ENCODE assay signal across 21 cellular contexts in the genomic region with DNA sequence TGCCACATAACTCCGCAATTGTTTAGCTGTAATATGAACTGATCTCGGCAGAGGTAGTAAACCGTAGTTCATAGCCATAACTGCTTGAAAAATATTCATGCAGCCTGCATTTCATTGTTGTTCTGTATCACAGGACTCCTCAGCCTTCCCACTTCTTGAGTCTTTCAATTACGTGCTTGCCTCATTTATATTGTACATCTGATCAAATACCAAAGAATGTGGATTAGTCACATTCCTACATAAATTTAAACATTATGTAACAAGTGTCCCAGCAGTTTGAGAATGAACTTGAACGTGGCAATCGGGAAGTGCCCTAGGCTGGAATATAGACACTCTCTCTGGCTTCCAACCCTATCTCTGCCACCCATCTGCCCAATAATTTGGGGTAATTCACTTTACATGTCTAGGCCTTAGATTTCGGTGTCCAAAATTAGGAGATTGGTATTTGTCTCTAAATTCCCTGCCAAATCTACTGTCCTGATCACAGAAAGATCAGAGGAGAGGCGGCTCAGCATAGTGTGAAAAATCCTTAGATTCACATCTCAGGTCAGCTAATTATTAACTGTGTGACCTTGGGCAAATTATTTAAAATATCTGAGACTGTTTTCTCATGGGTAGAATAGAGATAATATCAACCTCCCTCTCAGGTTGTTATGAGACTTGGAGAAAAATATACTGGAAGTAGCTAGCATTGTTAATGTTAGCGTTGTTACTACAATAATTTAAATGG.
DNase-seq lines count a peak whose midpoint lies in the region; ATAC-seq and TF ChIP-seq lines count a peak whose summit lies in the region.
"Had no signal": no experiment of that assay in that cellular context is flagged by ENCODE, and none has a peak within 500 bp of the region (broad histone marks: within the 10 kb centered on the region; RNA-seq: fewer than 3 reads in every experiment).

No MANE protein-coding gene starts in this region.

- peak overlapping the region; percentile 60 for H3K27ac ChIP-seq in RWPE2 (ENCODE audit: poor library complexity, severe bottlenecking)
- no peak overlapping the region for H3K27ac ChIP-seq in parathyroid adenoma
- H3K27ac ChIP-seq in sigmoid colon: no peak overlapping the region
- H3K27ac ChIP-seq: brain microvascular endothelial cell, left lung, SJSA1, thoracic aorta had no signal

- H3K79me2 ChIP-seq in parathyroid adenoma: no peaks in the 10 kb centered on the region

- TF ChIP-seq CTCF in RWPE2 (IDR thresholded peaks at IDR 0.05; ENCODE audit: poor library complexity, severe bottlenecking) (no peak), fibroblast of mammary gland (conservative IDR thresholded peaks at IDR 0.05; ENCODE audit: control insufficient read depth, insufficient read depth, low read depth, low read length) (no peak), parathyroid adenoma (IDR thresholded peaks at IDR 0.05) (no peak), sigmoid colon (IDR thresholded peaks at IDR 0.05) (no peak)

- H2AFZ ChIP-seq in parathyroid adenoma: no peak overlapping the region

- DNase-seq in GM04504 (ENCODE audit: low read depth) (peak; percentile 18), RWPE2 (ENCODE audit: low spot score) (no peak), fibroblast of mammary gland (ENCODE audit: low read depth) (peak; percentile 54), NCI-H526 (lab: John Stamatoyannopoulos, UW) (no peak), sigmoid colon (no peak)
- no peak for DNase-seq in activated CD4-positive, alpha-beta T cell treated with anti-CD3 and anti-CD28 coated beads, Interleukin-2, amount 50 U/mL, for 1 hour
- DNase-seq: activated CD4-positive, alpha-beta T cell treated with anti-CD3 and anti-CD28 coated beads, Interleukin-2, amount 10 ng/mL, durations not matched to agents 7 days and 5 days; activated naive CD4-positive, alpha-beta T cell treated with Interleukin-2 at 50 U/mL for 16 hours; brain microvascular endothelial cell; dermis blood vessel endothelial cell; hippocampal formation; left lung; NCI-H2029 treated with DMSO at 0.1 percent for 48 hours; NCI-H510A; occipital lobe; small intestine had no signal

- H3K9ac ChIP-seq in parathyroid adenoma: no peak overlapping the region

- WGBS in sigmoid colon, 2 donors: 93% methylated on average over 9 of the region's 9 CpGs

- intact Hi-C loops in sigmoid colon (cut with DNase I): no loop called here

- H3K27me3 ChIP-seq in RWPE2 (ENCODE audit: insufficient read depth, poor library complexity, severe bottlenecking) (no peaks in the 10 kb centered on the region), parathyroid adenoma (ENCODE audit: control insufficient read depth, insufficient read depth, low read length) (no peaks in the 10 kb centered on the region), sigmoid colon (no peaks in the 10 kb centered on the region)
- H3K27me3 ChIP-seq: brain microvascular endothelial cell, left lung, SJSA1 had no signal

- no peaks in the 10 kb centered on the region for H3K36me3 ChIP-seq in RWPE2 (ENCODE audit: low read depth)
- no peaks in the 10 kb centered on the region for H3K36me3 ChIP-seq in parathyroid adenoma (ENCODE audit: control insufficient read depth, insufficient read depth, low read length)
- no peaks in the 10 kb centered on the region for H3K36me3 ChIP-seq in sigmoid colon
- H3K36me3 ChIP-seq: brain microvascular endothelial cell, left lung, SJSA1, thoracic aorta had no signal

- no peak for TF ChIP-seq EP300 in sigmoid colon (IDR thresholded peaks at IDR 0.05)

- H3K9me3 ChIP-seq in RWPE2 (ENCODE audit: severe bottlenecking): no peaks in the 10 kb centered on the region
- no peaks in the 10 kb centered on the region for H3K9me3 ChIP-seq in parathyroid adenoma (ENCODE audit: control insufficient read depth, low read length)
- no peaks in the 10 kb centered on the region for H3K9me3 ChIP-seq in sigmoid colon
- H3K9me3 ChIP-seq: left lung, SJSA1, thoracic aorta had no signal

- H3K4me3 ChIP-seq in RWPE2 (ENCODE audit: severe bottlenecking) (no peak overlapping the region), fibroblast of mammary gland (ENCODE audit: control insufficient read depth, low read depth, low read length) (no peak overlapping the region), parathyroid adenoma (ENCODE audit: low read depth, low read length) (peak overlapping the region; percentile 28), sigmoid colon (no peak overlapping the region)
- H3K4me3 ChIP-seq: left lung, SJSA1, thoracic aorta had no signal

- no peak for TF ChIP-seq POLR2A in sigmoid colon (IDR thresholded peaks at IDR 0.05)

- ATAC-seq in RWPE2 (ENCODE audit: low read depth): peak; percentile 98
- ATAC-seq in HG03457 (IDR thresholded peaks at IDR 0.05; ENCODE audit: unreplicated experiment): no peak
- ATAC-seq: HepG2, left lung had no signal

- H3K4me2 ChIP-seq in parathyroid adenoma (ENCODE audit: low read length): peak overlapping the region; percentile 76

- H3K4me1 ChIP-seq in RWPE2 (ENCODE audit: insufficient read depth, poor library complexity, severe bottlenecking) (peaks cover 18% of the 10 kb centered on the region), parathyroid adenoma (no peaks in the 10 kb centered on the region), sigmoid colon (peaks cover 0 to 2% (median 0%) of the 10 kb centered on the region in 4 donors)

Comparison
In these comparisons a context has a peak if more than half of its experiments do, and no peak if none do; other contexts are left out.
1. DNase-seq: peak in GM04504 (single experiment) and fibroblast of mammary gland (single experiment); none in RWPE2 (single experiment), NCI-H526 (0 of 2), activated CD4-positive, alpha-beta T cell treated with anti-CD3 and anti-CD28 coated beads, Interleukin-2, amount 50 U/mL, for 1 hour (single experiment) and sigmoid colon (single experiment).